ENCODE assay signal across 8 cellular contexts in the genomic region with DNA sequence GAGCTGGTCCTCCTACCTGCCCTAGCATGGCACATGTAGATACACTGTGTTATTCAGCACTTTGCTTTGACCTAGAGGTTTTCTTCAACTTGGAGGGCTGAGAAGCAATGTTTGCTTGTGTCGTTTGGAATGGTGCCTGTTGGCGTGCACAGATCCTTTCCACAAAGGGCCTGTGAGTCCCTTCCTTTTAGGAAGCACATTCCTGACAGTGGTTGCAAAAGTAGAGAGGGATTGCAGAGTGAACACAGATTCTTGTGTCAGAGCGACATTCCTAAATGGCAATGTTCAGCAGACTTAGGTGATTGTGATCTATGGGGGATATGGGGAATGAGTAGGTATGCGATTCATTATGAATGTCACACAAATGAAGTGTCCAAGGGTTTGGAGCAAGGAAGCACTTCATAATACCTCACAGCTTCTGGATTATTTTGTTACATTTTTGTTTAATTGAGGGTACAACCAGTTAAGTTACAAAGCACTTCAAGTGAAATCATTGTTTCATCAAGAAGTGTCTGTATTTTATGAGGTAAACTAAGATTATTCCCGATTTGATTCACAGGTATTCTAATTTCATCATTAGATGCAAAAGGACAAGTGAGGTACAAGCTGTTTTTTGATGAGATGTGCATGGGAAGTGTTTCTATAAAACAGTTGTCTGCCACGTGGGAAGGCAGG. TPM values are rescaled to one million over a fixed set of nuclear protein-coding genes. Genes with fewer than 3 reads are reported as not detected.
A peak's percentile ranks its signal among the peaks of the same experiment; 100 is the strongest.
DNase-seq lines count a peak whose midpoint lies in the region; ATAC-seq and TF ChIP-seq lines count a peak whose summit lies in the region.

No MANE protein-coding gene starts in this region.

- TF ChIP-seq CTCF in brain microvascular endothelial cell (IDR thresholded peaks at IDR 0.05; ENCODE audit: low read depth, low read length, missing control alignments) = no peak
- TF ChIP-seq CTCF in right lobe of liver (IDR thresholded peaks at IDR 0.05) = no peak
- no peak for TF ChIP-seq CTCF in tibial nerve (IDR thresholded peaks at IDR 0.05)

- ATAC-seq in activated CD8-positive, alpha-beta memory T cell treated with anti-CD3 and anti-CD28 coated beads, Interleukin-2, amount 10 ng/mL, durations not matched to agents 7 days and 5 days = no peak
- ATAC-seq in right lobe of liver = peak; percentile 13 to 41 (median 24)

- H3K4me3 Mint-ChIP-seq in activated CD8-positive, alpha-beta memory T cell treated with anti-CD3 and anti-CD28 coated beads, Interleukin-2, amount 10 ng/mL, durations not matched to agents 7 days and 5 days = peak overlapping the region; percentile 92

- DNase-seq in activated CD8-positive, alpha-beta memory T cell treated with anti-CD3 and anti-CD28 coated beads, Interleukin-2, amount 10 ng/mL, durations not matched to agents 7 days and 5 days = no peak
- DNase-seq in activated CD8-positive, alpha-beta memory T cell treated with anti-CD3 and anti-CD28 coated beads, Interleukin-2, amount 50 U/mL, for 4 hours = no peak
- no peak for DNase-seq in brain microvascular endothelial cell
- DNase-seq in right lobe of liver = peak; percentile 34 to 74 (median 71)
- DNase-seq in tibial nerve (ENCODE audit: low spot score in 2 of 2) = peak in 1 of 2 donors; percentile 15
- DNase-seq in stimulated activated CD4-positive, alpha-beta T cell treated with anti-CD3 and anti-CD28 coated beads, Interleukin-4, amount 100 ng/mL, for 1 hour = no peak
- no peak for DNase-seq in stimulated activated naive CD4-positive, alpha-beta T cell (lab: John Stamatoyannopoulos, UW)
- no peak for DNase-seq in activated effector memory CD4-positive, alpha-beta T cell treated with anti-CD3 and anti-CD28 coated beads, Interleukin-2, amount 50 U/mL, for 16 hours

- in situ Hi-C loops in brain microvascular endothelial cell (cut with HindIII; ENCODE audit: low pct_ligation_motif_present, low sequenced_read_pairs) = no loop called here

- H3K27ac ChIP-seq in brain microvascular endothelial cell (no peak overlapping the region), right lobe of liver (peak overlapping the region in 2 of 3 donors; percentile 80 to 88), tibial nerve (peak overlapping the region in 1 of 4 donors; percentile 70)

- no peak for TF ChIP-seq POLR2A in right lobe of liver (IDR thresholded peaks at IDR 0.05)
- no peak for TF ChIP-seq POLR2A in tibial nerve (IDR thresholded peaks at IDR 0.05)

- no peaks in the 10 kb centered on the region for H3K27me3 ChIP-seq in brain microvascular endothelial cell (replicated peaks)
- H3K27me3 ChIP-seq in right lobe of liver = no peaks in the 10 kb centered on the region
- peaks cover 0 to 22% of the 10 kb centered on the region in 2 donors for H3K27me3 ChIP-seq in tibial nerve

- peaks cover 11% of the 10 kb centered on the region for H3K27me3 Mint-ChIP-seq in activated CD8-positive, alpha-beta memory T cell treated with anti-CD3 and anti-CD28 coated beads, Interleukin-2, amount 10 ng/mL, durations not matched to agents 7 days and 5 days

- H3K27ac Mint-ChIP-seq in activated CD8-positive, alpha-beta memory T cell treated with anti-CD3 and anti-CD28 coated beads, Interleukin-2, amount 10 ng/mL, durations not matched to agents 7 days and 5 days = no peak overlapping the region

- H3K4me1 Mint-ChIP-seq in activated CD8-positive, alpha-beta memory T cell treated with anti-CD3 and anti-CD28 coated beads, Interleukin-2, amount 10 ng/mL, durations not matched to agents 7 days and 5 days = peaks cover 33% of the 10 kb centered on the region

- H3K36me3 Mint-ChIP-seq in activated CD8-positive, alpha-beta memory T cell treated with anti-CD3 and anti-CD28 coated beads, Interleukin-2, amount 10 ng/mL, durations not matched to agents 7 days and 5 days = no peaks in the 10 kb centered on the region

- 20% methylated on average over 6 of the region's 6 CpGs for WGBS in right lobe of liver (ENCODE audit: insufficient coverage, low coverage, low lambda C conversion rate, missing lambda C conversion rate)
- WGBS in tibial nerve, 2 donors = 39 to 42% methylated on average over 6 of the region's 6 CpGs

- no peaks in the 10 kb centered on the region for H3K36me3 ChIP-seq in brain microvascular endothelial cell (replicated peaks)
- H3K36me3 ChIP-seq in right lobe of liver = no peaks in the 10 kb centered on the region
- no peaks in the 10 kb centered on the region for H3K36me3 ChIP-seq in tibial nerve

- H3K9me3 ChIP-seq in right lobe of liver (no peaks in the 10 kb centered on the region), tibial nerve (no peaks in the 10 kb centered on the region)

- no peaks in the 10 kb centered on the region for H3K9me3 Mint-ChIP-seq in activated CD8-positive, alpha-beta memory T cell treated with anti-CD3 and anti-CD28 coated beads, Interleukin-2, amount 10 ng/mL, durations not matched to agents 7 days and 5 days (ENCODE audit: low read depth)

- peaks cover 0 to 40% (median 8%) of the 10 kb centered on the region in 4 donors for H3K4me1 ChIP-seq in right lobe of liver
- peaks cover 0 to 44% (median 22%) of the 10 kb centered on the region in 4 donors for H3K4me1 ChIP-seq in tibial nerve

- CTCF ChIA-PET in activated CD8-positive, alpha-beta memory T cell treated with anti-CD3 and anti-CD28 coated beads, Interleukin-2, amount 10 ng/mL, durations not matched to agents 7 days and 5 days (lab: Charles Lee) = interaction anchor here (1.4 kb wide), 2 partner anchors 63 to 117 kb away, joined by 4 read pairs; no protein-coding TSS in a partner anchor

- H3K4me3 ChIP-seq in brain microvascular endothelial cell (ENCODE audit: low read depth, low read length) = peak overlapping the region; percentile 74
- peak overlapping the region; percentile 45 to 67 (median 62) for H3K4me3 ChIP-seq in right lobe of liver
- H3K4me3 ChIP-seq in tibial nerve = peak overlapping the region in 3 of 4 donors; percentile 42 to 58 (median 54)

- intact Hi-C loops in right lobe of liver (cut with DNase I) = no loop called here

- peak in 1 of 2 donors; percentile 66 for TF ChIP-seq EP300 in tibial nerve (IDR thresholded peaks at IDR 0.05)

RNA-seq across cellular contexts. Expression of a gene that starts 0.7 kb away (rescaled TPM):
- 1 to 10 TPM in 1 of 2 experiments, under 1 TPM in 1; 0.23 to 1.6 TPM for total RNA-seq in activated CD8-positive, alpha-beta memory T cell treated with anti-CD3 and anti-CD28 coated beads, Interleukin-2, amount 10 ng/mL, durations not matched to agents 7 days and 5 days
- total RNA-seq in right lobe of liver (10 to 100 TPM in 3 of 6 experiments, 1 to 10 TPM in 3; 7.6 to 19.1 (median 10.2) TPM), tibial nerve (10 to 100 TPM in 3 of 4 donors, 1 to 10 TPM in 1; 6.5 to 15.5 (median 13.6) TPM)

Comparison
In these comparisons a context has a peak if more than half of its experiments do, and no peak if none do; other contexts are left out.
1. DNase-seq: peak in right lobe of liver (3 of 3); none in activated CD8-positive, alpha-beta memory T cell treated with anti-CD3 and anti-CD28 coated beads, Interleukin-2, amount 10 ng/mL, durations not matched to agents 7 days and 5 days (single experiment), activated CD8-positive, alpha-beta memory T cell treated with anti-CD3 and anti-CD28 coated beads, Interleukin-2, amount 50 U/mL, for 4 hours (single experiment), brain microvascular endothelial cell (single experiment), stimulated activated CD4-positive, alpha-beta T cell treated with anti-CD3 and anti-CD28 coated beads, Interleukin-4, amount 100 ng/mL, for 1 hour (single experiment), stimulated activated naive CD4-positive, alpha-beta T cell (0 of 6) and activated effector memory CD4-positive, alpha-beta T cell treated with anti-CD3 and anti-CD28 coated beads, Interleukin-2, amount 50 U/mL, for 16 hours (single experiment).
2. Peak in every context shown above with its lines, with median percentiles within 50 percentile points of each other: H3K4me3 ChIP-seq.